In genomic region chr6:81491486-81492101, GRCh38 we compare ENCODE assay signal across 18 cellular contexts.
A peak's percentile ranks its signal among the peaks of the same experiment; 100 is the strongest.
DNase-seq lines count a peak whose midpoint lies in the region; ATAC-seq, FAIRE-seq and TF ChIP-seq lines count a peak whose summit lies in the region.
"Had no signal": no experiment of that assay in that cellular context is flagged by ENCODE, and none has a peak within 500 bp of the region (broad histone marks: within the 10 kb centered on the region; RNA-seq: fewer than 3 reads in every experiment).

No MANE protein-coding gene starts in this region.

- no peak overlapping the region for H2AK5ac ChIP-seq in IMR-90 (ENCODE audit: low read depth, low read length)

- intact Hi-C loops in IMR-90 (cut with micrococcal nuclease) = no loop called here
- intact Hi-C loops in pancreas (cut with DNase I) = no loop called here
- intact Hi-C loops in left cardiac atrium (cut with DNase I) = no loop called here

- BruUV-seq in IMR-90 (replicated peaks; lab: Mats Ljungman, UMichigan) = no TSS peak

- no peak overlapping the region for H2AK9ac ChIP-seq in IMR-90 (replicated peaks; ENCODE audit: low read depth, low read length, poor library complexity)

- no peak overlapping the region for H2AFZ ChIP-seq in IMR-90 (replicated peaks; ENCODE audit: low read length, poor library complexity)
- H2AFZ ChIP-seq in hepatocyte = no peak overlapping the region

- no peak for TF ChIP-seq RAD21 in IMR-90 (IDR thresholded peaks at IDR 0.05; ENCODE audit: low read length)

- no peak overlapping the region for H2BK120ac ChIP-seq in IMR-90 (ENCODE audit: low read depth, low read length)

- no peak overlapping the region for H2BK15ac ChIP-seq in IMR-90 (ENCODE audit: low read depth, low read length)

- no peak overlapping the region for H3K4me3 ChIP-seq in IMR-90 (ENCODE audit: insufficient read depth, low read depth, low read length)
- H3K4me3 ChIP-seq in hepatocyte = no peak overlapping the region
- no peak overlapping the region for H3K4me3 ChIP-seq in pancreas
- H3K4me3 ChIP-seq: BLaER1 treated with 17β-estradiol and CSF1 and Interleukin-3, amounts not matched to agents 10 nM and 100 nM; HAP-1; K562 had no signal

- H3K23ac ChIP-seq in IMR-90 (ENCODE audit: low read depth, low read length) = no peak overlapping the region

- H3K9me3 ChIP-seq in IMR-90 (ENCODE audit: control insufficient read depth, insufficient read depth, low read length) (no peaks in the 10 kb centered on the region), hepatocyte (ENCODE audit: low read depth) (no peaks in the 10 kb centered on the region), pancreas (no peaks in the 10 kb centered on the region)
- H3K9me3 ChIP-seq: BLaER1 treated with 17β-estradiol and CSF1 and Interleukin-3, amounts not matched to agents 10 nM and 100 nM; HAP-1 had no signal

- no peak overlapping the region for H4K8ac ChIP-seq in IMR-90 (ENCODE audit: low read depth in 2 of 2, low read length in 2 of 2)

- CTCF ChIA-PET in IMR-90 (lab: Yijun Ruan, JAX) = no interaction called here

- H3K27ac ChIP-seq in 22Rv1 (peak overlapping the region; percentile 76), IMR-90 (ENCODE audit: insufficient read depth, low read length) (no peak overlapping the region), hepatocyte (peak overlapping the region; percentile 53), pancreas (no peak overlapping the region)
- H3K27ac ChIP-seq: BLaER1 treated with 17β-estradiol and CSF1 and Interleukin-3, amounts not matched to agents 10 nM and 100 nM had no signal

- H3K36me3 ChIP-seq in IMR-90 (ENCODE audit: control insufficient read depth, insufficient read depth, low read length) (no peaks in the 10 kb centered on the region), hepatocyte (replicated peaks; ENCODE audit: insufficient read depth, low read depth) (no peaks in the 10 kb centered on the region), pancreas (no peaks in the 10 kb centered on the region)
- H3K36me3 ChIP-seq: BLaER1 treated with 17β-estradiol and CSF1 and Interleukin-3, amounts not matched to agents 10 nM and 100 nM; HAP-1 had no signal

- H2BK20ac ChIP-seq in IMR-90 (ENCODE audit: low read depth, low read length) = no peak overlapping the region

- DNase-seq in IMR-90 (no peak), hepatocyte (ENCODE audit: low spot score) (peak; percentile 13), pancreas (no peak), GDM1 (lab: John Stamatoyannopoulos, UW) (no peak), left cardiac atrium (no peak)
- DNase-seq in stimulated activated naive CD4-positive, alpha-beta T cell (lab: John Stamatoyannopoulos, UW) = no peak
- DNase-seq: ACHN; Calu3; CD4-positive, CD25-positive, alpha-beta regulatory T cell; DMS 273 treated with DMSO at 0.1 percent for 48 hours; DMS79 treated with DMSO at 0.1 percent for 48 hours; GF-D8 had no signal

- no peaks in the 10 kb centered on the region for H3K9me1 ChIP-seq in IMR-90 (ENCODE audit: insufficient read depth, low read length)

- no peak for FAIRE-seq in pancreas (lab: Jason Lieb, UNC)
- FAIRE-seq: GM19239, H1, K562 had no signal

- no peaks in the 10 kb centered on the region for H3K79me2 ChIP-seq in hepatocyte

- ATAC-seq in IMR-90 (ENCODE audit: low read depth) (no peak), pancreas (peak; percentile 29 to 74 (median 59)), left cardiac atrium (no peak)
- ATAC-seq: K562 had no signal

- H3K4me2 ChIP-seq in IMR-90 (ENCODE audit: low read depth, low read length) (no peak overlapping the region), hepatocyte (peak overlapping the region; percentile 19)
- H3K4me2 ChIP-seq: BLaER1 treated with 17β-estradiol and CSF1 and Interleukin-3, amounts not matched to agents 10 nM and 100 nM had no signal

- no peak for TF ChIP-seq POLR2A in IMR-90 (IDR thresholded peaks at IDR 0.05; ENCODE audit: low read depth, low read length)

- H4K20me1 ChIP-seq in IMR-90 (ENCODE audit: insufficient read depth, low read length) (no peaks in the 10 kb centered on the region), hepatocyte (ENCODE audit: insufficient read depth, poor library complexity, severe bottlenecking) (no peaks in the 10 kb centered on the region)
- H4K20me1 ChIP-seq: BLaER1 treated with 17β-estradiol and CSF1 and Interleukin-3, amounts not matched to agents 10 nM and 100 nM had no signal

- H3K14ac ChIP-seq in IMR-90 (replicated peaks; ENCODE audit: low read depth, low read length) = no peak overlapping the region

- POLR2A ChIA-PET in IMR-90 (lab: Charles Lee; ENCODE audit: unreplicated experiment) = no interaction called here

- dilution Hi-C loops in IMR-90 (cut with HindIII; ENCODE audit: low sequenced_read_pairs, unreplicated experiment) = no loop called here

- H3K18ac ChIP-seq in IMR-90 (ENCODE audit: low read depth, low read length) = no peak overlapping the region

- no peak overlapping the region for H2BK5ac ChIP-seq in IMR-90 (ENCODE audit: low read depth, low read length, poor library complexity, severe bottlenecking)

- no peak overlapping the region for H3K56ac ChIP-seq in IMR-90 (ENCODE audit: extremely low read depth, insufficient read depth, low read length)

- H4K91ac ChIP-seq in IMR-90 (ENCODE audit: insufficient read depth, low read depth, low read length) = no peak overlapping the region

- in situ Hi-C loops in IMR-90 (cut with MboI; ENCODE audit: low sequenced_read_pairs) = no loop called here

- H3K4me1 ChIP-seq in IMR-90 (ENCODE audit: control insufficient read depth, insufficient read depth, low read length) (no peaks in the 10 kb centered on the region), hepatocyte (ENCODE audit: insufficient read depth) (peaks cover 16% of the 10 kb centered on the region), pancreas (peaks cover 0 to 6% (median 0%) of the 10 kb centered on the region in 3 donors)
- H3K4me1 ChIP-seq: BLaER1 treated with 17β-estradiol and CSF1 and Interleukin-3, amounts not matched to agents 10 nM and 100 nM; HAP-1 had no signal

- no peaks in the 10 kb centered on the region for H3K9me2 ChIP-seq in hepatocyte (replicated peaks; ENCODE audit: insufficient read depth)

- H3K27me3 ChIP-seq in IMR-90 (ENCODE audit: control insufficient read depth, insufficient read depth, low read length) = no peaks in the 10 kb centered on the region
- no peaks in the 10 kb centered on the region for H3K27me3 ChIP-seq in hepatocyte
- no peaks in the 10 kb centered on the region for H3K27me3 ChIP-seq in pancreas
- H3K27me3 ChIP-seq: BLaER1 treated with 17β-estradiol and CSF1 and Interleukin-3, amounts not matched to agents 10 nM and 100 nM had no signal

- H3K79me1 ChIP-seq in IMR-90 (ENCODE audit: low read depth in 1 of 2, low read length in 2 of 2) = no peaks in the 10 kb centered on the region

- H3K9ac ChIP-seq in IMR-90 (ENCODE audit: low read depth, low read length) = no peak overlapping the region
- H3K9ac ChIP-seq: BLaER1 treated with 17β-estradiol and CSF1 and Interleukin-3, amounts not matched to agents 10 nM and 100 nM had no signal

- H3K4ac ChIP-seq in IMR-90 (ENCODE audit: low read depth, low read length) = no peak overlapping the region

- no peak overlapping the region for H4K5ac ChIP-seq in IMR-90 (ENCODE audit: low read depth, low read length)

- TF ChIP-seq CTCF in 22Rv1 (IDR thresholded peaks at IDR 0.05) = no peak
- TF ChIP-seq CTCF in IMR-90 (conservative IDR thresholded peaks at IDR 0.05; ENCODE audit: low read depth, low read length) = no peak
- TF ChIP-seq CTCF in hepatocyte (IDR thresholded peaks at IDR 0.05; ENCODE audit: poor library complexity) = no peak
- TF ChIP-seq CTCF in pancreas (IDR thresholded peaks at IDR 0.05) = no peak

TF ChIP-seq in IMR-90, 13 proteins besides CTCF, POLR2A, EP300 and RAD21:
- TF ChIP-seq SMC3 (IDR thresholded peaks at IDR 0.05; ENCODE audit: low read depth, low read length) (no peak), MAFK (IDR thresholded peaks at IDR 0.05; ENCODE audit: low read depth, low read length) (0 out of 2 replicates have a peak, but pooled peaks have one; percentile 28), ELK1 (IDR thresholded peaks at IDR 0.05; ENCODE audit: borderline replicate concordance, low read depth, low read length) (no peak)
TF ChIP-seq in IMR-90: peak in this region for 1.

Comparison
In these comparisons a context has a peak if more than half of its experiments do, and no peak if none do; other contexts are left out.
1. H3K27ac ChIP-seq: peak in 22Rv1 (single experiment) and hepatocyte (single experiment); none in IMR-90 (single experiment) and pancreas (0 of 4).
2. ATAC-seq: peak in pancreas (4 of 4); none in IMR-90 (single experiment) and left cardiac atrium (0 of 2).